Comparison of ENCODE assay signal across 9 cellular contexts in genomic region chr12:100827901-100828520, GRCh38. TPM values are rescaled to one million over a fixed set of nuclear protein-coding genes. Genes with fewer than 3 reads are reported as not detected.
A peak's percentile ranks its signal among the peaks of the same experiment; 100 is the strongest.
DNase-seq lines count a peak whose midpoint lies in the region; ATAC-seq and TF ChIP-seq lines count a peak whose summit lies in the region.
"Had no signal": no experiment of that assay in that cellular context is flagged by ENCODE, and none has a peak within 500 bp of the region (broad histone marks: within the 10 kb centered on the region; RNA-seq: fewer than 3 reads in every experiment).

No MANE protein-coding gene starts in this region.

- H3K27me3 ChIP-seq in foreskin keratinocyte, result no peaks in the 10 kb centered on the region
- H3K27me3 ChIP-seq in upper lobe of right lung, result no peaks in the 10 kb centered on the region

- H3K27ac ChIP-seq in foreskin keratinocyte, result no peak overlapping the region
- H3K27ac ChIP-seq in upper lobe of right lung, result no peak overlapping the region

- peak; percentile 62 for DNase-seq in NCI-H510A treated with DMSO at 0.1 percent for 48 hours (lab: John Stamatoyannopoulos, UW)
- no peak for DNase-seq in NCI-H510A (lab: John Stamatoyannopoulos, UW)
- peak; percentile 19 for DNase-seq in HuH-7.5 (ENCODE audit: low spot score)
- DNase-seq in RPMI7951 (ENCODE audit: low read depth), result peak; percentile 5
- DNase-seq in foreskin keratinocyte, result peak in 1 of 2 donors; percentile 47
- no peak for DNase-seq in upper lobe of right lung
- DNase-seq in activated CD4-positive, CD25-positive, alpha-beta regulatory T cell (lab: John Stamatoyannopoulos, UW), result no peak

- H3K4me3 ChIP-seq in upper lobe of right lung, result no peak overlapping the region

- H3K36me3 ChIP-seq in upper lobe of right lung, result no peaks in the 10 kb centered on the region

- no peaks in the 10 kb centered on the region for H3K9me3 ChIP-seq in upper lobe of right lung

- ATAC-seq in foreskin keratinocyte, result peak; percentile 42
- ATAC-seq in upper lobe of right lung, result peak; percentile 62
- no peak for ATAC-seq in HG03045 (IDR thresholded peaks at IDR 0.05; ENCODE audit: unreplicated experiment)

- intact Hi-C loops in upper lobe of right lung (cut with DNase I), result no loop called here

- TF ChIP-seq CTCF in foreskin keratinocyte (conservative IDR thresholded peaks at IDR 0.05) (peak; percentile 87), upper lobe of right lung (IDR thresholded peaks at IDR 0.05) (peak; percentile 44)

- H3K4me1 ChIP-seq in foreskin keratinocyte (peaks cover 31% of the 10 kb centered on the region), upper lobe of right lung (no peaks in the 10 kb centered on the region)

RNA-seq across cellular contexts. Expression of gene ANO4, which starts 33.4 kb away (rescaled TPM):
- total RNA-seq in RPMI7951 (2014; rRNA removed; shearing (Covaris generic)), result 0.48 and 1.1 TPM in 2 replicates
- 16.6 and 48.9 TPM in 2 replicates for total RNA-seq in foreskin keratinocyte
- polyA plus RNA-seq in foreskin keratinocyte, result 9.0 and 22.8 TPM in 2 replicates
- 0.38 TPM for total RNA-seq in upper lobe of right lung
- total RNA-seq: CD4-positive, CD25-positive, alpha-beta regulatory T cell had no signal
- polyA plus RNA-seq: CD4-positive, CD25-positive, alpha-beta regulatory T cell had no signal

Comparison
In these comparisons a context has a peak if more than half of its experiments do, and no peak if none do; other contexts are left out.
1. DNase-seq: peak in NCI-H510A treated with DMSO at 0.1 percent for 48 hours (single experiment), HuH-7.5 (single experiment) and RPMI7951 (single experiment); none in NCI-H510A (single experiment), upper lobe of right lung (single experiment) and activated CD4-positive, CD25-positive, alpha-beta regulatory T cell (0 of 4).